In genomic region chr12:68932701-68933563, GRCh38 we compare ENCODE assay signal across 8 cellular contexts. TPM values are rescaled to one million over a fixed set of nuclear protein-coding genes. Genes with fewer than 3 reads are reported as not detected.
DNase-seq lines count a peak whose midpoint lies in the region; ATAC-seq and TF ChIP-seq lines count a peak whose summit lies in the region.

Gene CPM, minus strand, starts transcription at chr12:68933171. Its CDS starts 334 bp downstream, at chr12:68932837.

- peak within 1 kb of the TSS; percentile 56 for H3K4me3 ChIP-seq in lower leg skin (ENCODE audit: low read depth, poor library complexity, severe bottlenecking)

- WGBS in lower leg skin, 2 donors: 2 to 5% methylated on average over 46 to 56 of the region's 81 CpGs

- intact Hi-C loops in lower leg skin (cut with DNase I; ENCODE audit: low total_unique reads): no loop called here

- DNase-seq in NCI-H2171 (lab: John Stamatoyannopoulos, UW) (peak; percentile 40), dermis blood vessel endothelial cell (peak; percentile 21), lower leg skin (ENCODE audit: low spot score in 2 of 2) (peak; percentile 47 to 93), dedifferentiated amniotic fluid mesenchymal stem cell (ENCODE audit: extremely low spot score) (no peak)
- peak; percentile 48 to 66 for DNase-seq in activated CD4-positive, alpha-beta T cell treated with anti-CD3 and anti-CD28 coated beads, Interleukin-2, amount 50 U/mL, for 24 hours (ENCODE audit: low read depth in 1 of 2, low spot score in 1 of 2)
- peak; percentile 76 for DNase-seq in stimulated activated CD4-positive, alpha-beta T cell treated with anti-CD3 and anti-CD28 coated beads, Interleukin-4, amount 100 ng/mL, for 1 hour

- no peak for TF ChIP-seq CTCF in lower leg skin (IDR thresholded peaks at IDR 0.05)

- ATAC-seq in GM18508 (IDR thresholded peaks at IDR 0.05; ENCODE audit: insufficient read depth, unreplicated experiment) (peak; percentile 41), HG02678 (IDR thresholded peaks at IDR 0.05; ENCODE audit: unreplicated experiment) (peak; percentile 98)

- peak in 1 of 2 donors; percentile 51 for TF ChIP-seq POLR2A in lower leg skin (IDR thresholded peaks at IDR 0.05)

RNA-seq across cellular contexts. Expression of gene CPM, which starts in this region (rescaled TPM):
- total RNA-seq in dermis blood vessel endothelial cell (2.2 and 4.7 TPM in 2 replicates), lower leg skin (100 to 1,000 TPM in 3 of 4 donors, 10 to 100 TPM in 1; 76.1 to 149 (median 123) TPM)

Comparison
In these comparisons a context has a peak if more than half of its experiments do, and no peak if none do; other contexts are left out.
1. RNA of gene CPM (total RNA-seq): 76.1 to 149 TPM in lower leg skin; 2.2 to 4.7 TPM in dermis blood vessel endothelial cell; every median in the first group is over 10 times any median in the second.